In genomic region chr13:111575276-111575675, GRCh38 we compare ENCODE assay signal across 30 cellular contexts.
"Had no signal": no experiment of that assay in that cellular context is flagged by ENCODE, and none has a peak within 500 bp of the region (broad histone marks: within the 10 kb centered on the region; RNA-seq: fewer than 3 reads in every experiment).

No MANE protein-coding gene starts in this region.

- H3K27ac Mint-ChIP-seq: naive thymus-derived CD8-positive, alpha-beta T cell; natural killer cell treated with Interleukin-12 subunit alpha and Interleukin-12 subunit beta and Interleukin-15 and Interleukin-18, amount 100 ng/mL, for 72 hours; nephron progenitor cell; progenitor cell of endocrine pancreas; stimulated activated memory B cell treated with anti-CD40 and anti-IgM and Interleukin-4, amounts not matched to agents 10 μg/mL and 1 μg/mL and 100 μg/mL, for 72 hours; stimulated activated naive CD8-positive, alpha-beta T cell treated with anti-CD3 and anti-CD28 coated beads, Interleukin-15, amount 100 ng/mL, for 72 hours had no signal

- H3K27me3 ChIP-seq: neutrophil, right lobe of liver, suprapubic skin, testis, transverse colon, upper lobe of right lung, uterus had no signal

- H3K9me3 ChIP-seq: neutrophil, psoas muscle, testis, uterus had no signal

- H3K36me3 ChIP-seq: neutrophil, pancreas, right lobe of liver, sigmoid colon, suprapubic skin, tibial artery, transverse colon, upper lobe of right lung, uterus had no signal

- H3K4me1 Mint-ChIP-seq: naive thymus-derived CD8-positive, alpha-beta T cell; neural crest cell; stimulated activated memory B cell treated with anti-CD40 and anti-IgM and Interleukin-4, amounts not matched to agents 10 μg/mL and 1 μg/mL and 100 μg/mL, for 72 hours; stimulated activated naive CD8-positive, alpha-beta T cell treated with anti-CD3 and anti-CD28 coated beads, Interleukin-15, amount 100 ng/mL, for 72 hours had no signal

- H3K4me1 ChIP-seq: psoas muscle, sigmoid colon, suprapubic skin, testis, tibial artery, transverse colon, upper lobe of right lung, uterus had no signal

- FAIRE-seq: pancreas, small intestine had no signal

- H3K27ac ChIP-seq: neutrophil, pancreas, psoas muscle, right lobe of liver, sigmoid colon, suprapubic skin, testis, tibial artery, transverse colon, upper lobe of right lung, uterus had no signal

- H3K4me3 ChIP-seq: pancreas, psoas muscle, right lobe of liver, sigmoid colon, suprapubic skin, testis, tibial artery, transverse colon, upper lobe of right lung, uterus had no signal

- H3K36me3 Mint-ChIP-seq: stimulated activated memory B cell treated with anti-CD40 and anti-IgM and Interleukin-4, amounts not matched to agents 10 μg/mL and 1 μg/mL and 100 μg/mL, for 72 hours had no signal

- DNase-seq: naive thymus-derived CD8-positive, alpha-beta T cell; nephron progenitor cell; nucleus accumbens; pancreas; psoas muscle; right cardiac atrium; sigmoid colon; small intestine; stimulated activated CD4-positive, alpha-beta T cell treated with anti-CD3 and anti-CD28 coated beads, Interleukin-12 subunit alpha, Interleukin-12 subunit beta, amount 100 ng/mL, for 4 hours; stimulated activated CD4-positive, alpha-beta T cell treated with anti-CD3 and anti-CD28 coated beads, Interleukin-1b, Interleukin-23, amount 100 ng/mL, for 48 hours; stimulated activated CD4-positive, alpha-beta T cell treated with anti-CD3 and anti-CD28 coated beads, Interleukin-4, amount 100 ng/mL, for 1 hour; stimulated activated CD4-positive, alpha-beta T cell treated with anti-CD3 and anti-CD28 coated beads, Interleukin-4, amount 100 ng/mL, for 4 hours; stimulated activated CD8-positive, alpha-beta memory T cell treated with anti-CD3 and anti-CD28 coated beads, Interleukin-4, amount 100 ng/mL, for 48 hours; stimulated activated naive CD4-positive, alpha-beta T cell; stimulated activated naive CD8-positive, alpha-beta T cell treated with anti-CD3 and anti-CD28 coated beads, Interleukin-15, amount 100 ng/mL, for 72 hours; stimulated activated naive CD8-positive, alpha-beta T cell treated with anti-CD3 and anti-CD28 coated beads, Interleukin-15, Interleukin-2, amounts not matched to agents 100 U/mL and 50 U/mL, for 24 hours; substantia nigra; testis; tibial artery; transverse colon; upper lobe of right lung; uterus had no signal

- H3K27me3 Mint-ChIP-seq: stimulated activated memory B cell treated with anti-CD40 and anti-IgM and Interleukin-4, amounts not matched to agents 10 μg/mL and 1 μg/mL and 100 μg/mL, for 72 hours; stimulated activated naive CD8-positive, alpha-beta T cell treated with anti-CD3 and anti-CD28 coated beads, Interleukin-15, amount 100 ng/mL, for 72 hours; type B pancreatic cell had no signal

- H3K4me3 Mint-ChIP-seq: naive thymus-derived CD8-positive, alpha-beta T cell; natural killer cell treated with Interleukin-12 subunit alpha and Interleukin-12 subunit beta and Interleukin-15 and Interleukin-18, amount 100 ng/mL, for 72 hours; nephron progenitor cell; neural crest cell; stimulated activated memory B cell treated with anti-CD40 and anti-IgM and Interleukin-4, amounts not matched to agents 10 μg/mL and 1 μg/mL and 100 μg/mL, for 72 hours; stimulated activated naive CD8-positive, alpha-beta T cell treated with anti-CD3 and anti-CD28 coated beads, Interleukin-15, amount 100 ng/mL, for 72 hours; type B pancreatic cell had no signal
